In genomic region chr1:110671323-110671722, GRCh38 we compare ENCODE assay signal across 10 cellular contexts. TPM values are rescaled to one million over a fixed set of nuclear protein-coding genes. Genes with fewer than 3 reads are reported as not detected.
A peak's percentile ranks its signal among the peaks of the same experiment; 100 is the strongest.
DNase-seq lines count a peak whose midpoint lies in the region; ATAC-seq and TF ChIP-seq lines count a peak whose summit lies in the region.
"Had no signal": no experiment of that assay in that cellular context is flagged by ENCODE, and none has a peak within 500 bp of the region (broad histone marks: within the 10 kb centered on the region; RNA-seq: fewer than 3 reads in every experiment).

No MANE protein-coding gene starts in this region.

- H3K4me3 ChIP-seq in smooth muscle cell, result no peak overlapping the region

- DNase-seq in activated CD4-positive, alpha-beta T cell treated with anti-CD3 and anti-CD28 coated beads, Interleukin-2, amount 10 ng/mL, durations not matched to agents 24 days and 14 days, result peak; percentile 79
- DNase-seq in activated CD4-positive, alpha-beta T cell treated with anti-CD3 and anti-CD28 coated beads for 4 hours, result no peak
- DNase-seq in NAMALWA (ENCODE audit: low spot score) (peak; percentile 45), smooth muscle cell (lab: John Stamatoyannopoulos, UW; ENCODE audit: unreplicated experiment) (no peak)
- DNase-seq: GDM1, OCI-M1 had no signal

- TF ChIP-seq CTCF in brain (conservative IDR thresholded peaks at IDR 0.05) (no peak), smooth muscle cell (IDR thresholded peaks at IDR 0.05; ENCODE audit: borderline replicate concordance, insufficient read depth, poor library complexity, severe bottlenecking) (no peak)

- peaks cover 10% of the 10 kb centered on the region for H3K79me2 ChIP-seq in smooth muscle cell (ENCODE audit: low read depth)

- H3K4me1 ChIP-seq in smooth muscle cell (ENCODE audit: low read depth), result peaks cover 9% of the 10 kb centered on the region

- ATAC-seq in GM18907 (IDR thresholded peaks at IDR 0.05; ENCODE audit: unreplicated experiment), result no peak
- no peak for ATAC-seq in GM18498 (IDR thresholded peaks at IDR 0.05; ENCODE audit: unreplicated experiment)
- ATAC-seq in HG03196 (IDR thresholded peaks at IDR 0.05; ENCODE audit: unreplicated experiment), result no peak

- peak overlapping the region; percentile 18 for H3K4me2 ChIP-seq in smooth muscle cell

- H3K27me3 Mint-ChIP-seq in activated CD4-positive, alpha-beta T cell treated with anti-CD3 and anti-CD28 coated beads, Interleukin-2, amount 10 ng/mL, durations not matched to agents 24 days and 14 days, result no peaks in the 10 kb centered on the region
- peaks cover 25% of the 10 kb centered on the region for H3K27me3 Mint-ChIP-seq in brain

- H3K36me3 ChIP-seq in smooth muscle cell (ENCODE audit: low read depth), result no peaks in the 10 kb centered on the region

- peak overlapping the region; percentile 94 for H3K27ac Mint-ChIP-seq in activated CD4-positive, alpha-beta T cell treated with anti-CD3 and anti-CD28 coated beads, Interleukin-2, amount 10 ng/mL, durations not matched to agents 24 days and 14 days
- peak overlapping the region; percentile 32 to 97 (median 79) for H3K27ac Mint-ChIP-seq in brain

- 28% methylated on average over 1 of the region's 1 CpG for WGBS in smooth muscle cell (ENCODE audit: low lambda C conversion rate)

- H3F3A ChIP-seq in smooth muscle cell (ENCODE audit: low read depth), result peaks cover 5% of the 10 kb centered on the region

- H3K4me1 Mint-ChIP-seq in activated CD4-positive, alpha-beta T cell treated with anti-CD3 and anti-CD28 coated beads, Interleukin-2, amount 10 ng/mL, durations not matched to agents 24 days and 14 days, result peaks cover 54% of the 10 kb centered on the region
- H3K4me1 Mint-ChIP-seq in brain, result peaks cover 65% of the 10 kb centered on the region

- no peak overlapping the region for H3K9ac ChIP-seq in smooth muscle cell (ENCODE audit: low read depth)

- intact Hi-C loops in activated CD4-positive, alpha-beta T cell treated with anti-CD3 and anti-CD28 coated beads, Interleukin-2, amount 10 ng/mL, durations not matched to agents 24 days and 14 days (cut with micrococcal nuclease), result loop anchor here (5.0 kb wide), 5 partner anchors 96 to 931 kb away; partner anchors contain the start of genes DENND2D, RBM15 and STRIP1

- peak overlapping the region; percentile 95 for H3K4me3 Mint-ChIP-seq in activated CD4-positive, alpha-beta T cell treated with anti-CD3 and anti-CD28 coated beads, Interleukin-2, amount 10 ng/mL, durations not matched to agents 24 days and 14 days
- peak overlapping the region; percentile 78 to 88 (median 83) for H3K4me3 Mint-ChIP-seq in brain

- H2AFZ ChIP-seq in smooth muscle cell (ENCODE audit: low read depth), result no peak overlapping the region

- H4K20me1 ChIP-seq in smooth muscle cell (ENCODE audit: low read depth), result no peaks in the 10 kb centered on the region

- H3K9me3 Mint-ChIP-seq in activated CD4-positive, alpha-beta T cell treated with anti-CD3 and anti-CD28 coated beads, Interleukin-2, amount 10 ng/mL, durations not matched to agents 24 days and 14 days, result no peaks in the 10 kb centered on the region
- H3K9me3 Mint-ChIP-seq in brain, result peaks cover 10 to 16% (median 14%) of the 10 kb centered on the region in 5 experiments

- H3K36me3 Mint-ChIP-seq in activated CD4-positive, alpha-beta T cell treated with anti-CD3 and anti-CD28 coated beads, Interleukin-2, amount 10 ng/mL, durations not matched to agents 24 days and 14 days (ENCODE audit: low read depth), result peaks cover 39% of the 10 kb centered on the region
- peaks cover 6% of the 10 kb centered on the region for H3K36me3 Mint-ChIP-seq in brain

- H3K9me3 ChIP-seq in smooth muscle cell (replicated peaks; ENCODE audit: low read depth), result no peaks in the 10 kb centered on the region

- peak overlapping the region; percentile 20 for H3K27ac ChIP-seq in smooth muscle cell (ENCODE audit: low read depth)

- peaks cover 23% of the 10 kb centered on the region for H3K27me3 ChIP-seq in smooth muscle cell (ENCODE audit: low read depth)

RNA-seq across cellular contexts. Expression of gene KCNA3, which starts 3.4 kb away (rescaled TPM):
- 26.9 and 29.5 TPM in 2 replicates for total RNA-seq in activated CD4-positive, alpha-beta T cell treated with anti-CD3 and anti-CD28 coated beads, Interleukin-2, amount 10 ng/mL, durations not matched to agents 24 days and 14 days
- polyA plus RNA-seq in brain (ENCODE audit: insufficient read depth, low read depth, low replicate concordance), result 4.5 TPM
- total RNA-seq in smooth muscle cell, result 5.5 and 9.3 TPM in 2 replicates
- 2.3 and 3.7 TPM in 2 replicates for polyA plus RNA-seq in smooth muscle cell

Comparison
In these comparisons a context has a peak if more than half of its experiments do, and no peak if none do; other contexts are left out.
1. DNase-seq: peak in activated CD4-positive, alpha-beta T cell treated with anti-CD3 and anti-CD28 coated beads, Interleukin-2, amount 10 ng/mL, durations not matched to agents 24 days and 14 days (single experiment) and NAMALWA (single experiment); none in activated CD4-positive, alpha-beta T cell treated with anti-CD3 and anti-CD28 coated beads for 4 hours (0 of 2) and smooth muscle cell (single experiment).